18 cellular contexts compared by ENCODE assay signal in genomic region chr1:3429766-3430165, GRCh38. TPM values are rescaled to one million over a fixed set of nuclear protein-coding genes. Genes with fewer than 3 reads are reported as not detected.
DNase-seq lines count a peak whose midpoint lies in the region; ATAC-seq, FAIRE-seq and TF ChIP-seq lines count a peak whose summit lies in the region.
"Had no signal": no experiment of that assay in that cellular context is flagged by ENCODE, and none has a peak within 500 bp of the region (broad histone marks: within the 10 kb centered on the region; RNA-seq: fewer than 3 reads in every experiment).

No MANE protein-coding gene starts in this region.

- no peak overlapping the region for H2BK5ac ChIP-seq in trophoblast cell (ENCODE audit: low read depth, low read length, poor library complexity)

- no peak overlapping the region for H2BK12ac ChIP-seq in trophoblast cell (ENCODE audit: low read length)

- no peak overlapping the region for H3K14ac ChIP-seq in trophoblast cell (ENCODE audit: low read length)

- H4K91ac ChIP-seq in trophoblast cell (ENCODE audit: low read depth, low read length): no peak overlapping the region

- TF ChIP-seq CTCF in right atrium auricular region (IDR thresholded peaks at IDR 0.05): no peak
- no peak for TF ChIP-seq CTCF in kidney (IDR thresholded peaks at IDR 0.05; ENCODE audit: borderline replicate concordance, extremely low read depth, insufficient read depth)

- no peak overlapping the region for H3K27ac ChIP-seq in right cardiac atrium (ENCODE audit: low read length)
- H3K27ac ChIP-seq in right atrium auricular region: no peak overlapping the region
- no peak overlapping the region for H3K27ac ChIP-seq in kidney (ENCODE audit: low read depth in 2 of 2, low read length in 2 of 2)
- H3K27ac ChIP-seq in trophoblast cell (ENCODE audit: low read depth, low read length): no peak overlapping the region

- H3K9me3 ChIP-seq in right cardiac atrium (ENCODE audit: control insufficient read depth, low read length) (no peaks in the 10 kb centered on the region), right atrium auricular region (no peaks in the 10 kb centered on the region), kidney (ENCODE audit: control insufficient read depth in 1 of 2, low read length in 2 of 2) (no peaks in the 10 kb centered on the region), trophoblast cell (ENCODE audit: insufficient read depth, low read depth, low read length) (no peaks in the 10 kb centered on the region)
- H3K9me3 ChIP-seq: HAP-1 had no signal

- peak in 2 of 3 donors; percentile 22 to 50 for DNase-seq in right cardiac atrium
- no peak for DNase-seq in right atrium auricular region (ENCODE audit: low spot score)
- DNase-seq in kidney: peak; percentile 68
- DNase-seq in trophoblast cell: no peak
- DNase-seq in stimulated activated naive CD4-positive, alpha-beta T cell (lab: John Stamatoyannopoulos, UW): no peak
- DNase-seq: C1 segment of cervical spinal cord; Calu3; CD4-positive, alpha-beta memory T cell; COR-L47; DMS53; DMS79 treated with DMSO at 0.1 percent for 48 hours; GF-D8; HFFc6 had no signal

- H3K4me3 ChIP-seq in right cardiac atrium (ENCODE audit: low read length) (no peak overlapping the region), right atrium auricular region (no peak overlapping the region), kidney (ENCODE audit: low read length in 2 of 2) (no peak overlapping the region), trophoblast cell (ENCODE audit: low read depth, low read length) (peak overlapping the region; percentile 31)
- H3K4me3 ChIP-seq: GM23338, HAP-1 had no signal

- ATAC-seq in right cardiac atrium (no peak), GM18867 (IDR thresholded peaks at IDR 0.05; ENCODE audit: unreplicated experiment) (no peak)
- ATAC-seq: GM23338 had no signal

- H2AFZ ChIP-seq in trophoblast cell (ENCODE audit: insufficient read depth, low read length, poor library complexity): no peak overlapping the region
- H2AFZ ChIP-seq: GM23338 had no signal

- H3K4ac ChIP-seq in trophoblast cell (ENCODE audit: low read depth, low read length): no peak overlapping the region

- H3K27me3 ChIP-seq in right cardiac atrium (ENCODE audit: control insufficient read depth, insufficient read depth) (no peaks in the 10 kb centered on the region), right atrium auricular region (no peaks in the 10 kb centered on the region), trophoblast cell (ENCODE audit: insufficient read depth, low read length) (no peaks in the 10 kb centered on the region)

- H4K8ac ChIP-seq in trophoblast cell (ENCODE audit: low read depth, low read length): no peak overlapping the region

- WGBS in right cardiac atrium: 88% methylated on average over 16 of the region's 16 CpGs
- WGBS in trophoblast cell (ENCODE audit: extremely low coverage, insufficient coverage, insufficient read length): no CpG with 5 or more reads among the region's 16 CpGs

- H3K36me3 ChIP-seq in right atrium auricular region (no peaks in the 10 kb centered on the region), kidney (ENCODE audit: control insufficient read depth in 1 of 2, insufficient read depth in 2 of 2, low read length in 2 of 2) (peaks cover 2 to 8% of the 10 kb centered on the region in 2 donors), trophoblast cell (ENCODE audit: control insufficient read depth in 1 of 2, insufficient read depth in 2 of 2, low read length in 2 of 2) (no peaks in the 10 kb centered on the region)
- H3K36me3 ChIP-seq: HAP-1 had no signal

- H3K79me2 ChIP-seq in trophoblast cell (ENCODE audit: control insufficient read depth, insufficient read depth, low read length, poor library complexity): no peaks in the 10 kb centered on the region

- no peak overlapping the region for H3K4me2 ChIP-seq in trophoblast cell (ENCODE audit: low read length)
- H3K4me2 ChIP-seq: GM23338 had no signal

- no peak for FAIRE-seq in kidney (lab: Jason Lieb, UNC)
- FAIRE-seq: GM12892, H54 had no signal

- H3K18ac ChIP-seq in trophoblast cell (ENCODE audit: low read length): no peak overlapping the region

- H3K79me1 ChIP-seq in trophoblast cell (ENCODE audit: low read length): no peaks in the 10 kb centered on the region

- no peak overlapping the region for H2AK5ac ChIP-seq in trophoblast cell (ENCODE audit: low read length)

- intact Hi-C loops in right cardiac atrium (cut with DNase I) (loop anchor here in 2 of 4 donors (5.0 to 10.0 kb wide), 2 partner anchors 417 to 1015 kb away; partner anchors contain the start of gene PEX10 (in 1 of the 2)), kidney (cut with DNase I) (loop anchor here (10.0 kb wide), 1 partner anchor 415 kb away; no protein-coding TSS in a partner anchor)

- no peak overlapping the region for H4K12ac ChIP-seq in trophoblast cell (ENCODE audit: low read depth, low read length)

- no peak overlapping the region for H3K9ac ChIP-seq in kidney (ENCODE audit: low read length in 2 of 2)
- H3K9ac ChIP-seq in trophoblast cell (ENCODE audit: low read length): no peak overlapping the region

- H3K4me1 ChIP-seq in right cardiac atrium (ENCODE audit: control insufficient read depth, insufficient read depth, low read length): no peaks in the 10 kb centered on the region
- H3K4me1 ChIP-seq in right atrium auricular region: peaks cover 0 to 1% of the 10 kb centered on the region in 2 donors
- H3K4me1 ChIP-seq in kidney (ENCODE audit: control insufficient read depth in 1 of 2, insufficient read depth in 1 of 2, low read depth in 1 of 2, low read length in 2 of 2): no peaks in the 10 kb centered on the region
- no peaks in the 10 kb centered on the region for H3K4me1 ChIP-seq in trophoblast cell (ENCODE audit: control insufficient read depth in 1 of 2, insufficient read depth in 2 of 2, low read length in 2 of 2)
- H3K4me1 ChIP-seq: HAP-1 had no signal

- no peak overlapping the region for H2BK120ac ChIP-seq in trophoblast cell (ENCODE audit: insufficient read depth, low read length, poor library complexity)

- H3K23ac ChIP-seq in trophoblast cell (ENCODE audit: low read length): no peak overlapping the region

RNA-seq across cellular contexts. Expression of gene ARHGEF16, which starts 24.7 kb away (rescaled TPM):
- total RNA-seq in right cardiac atrium (1 to 10 TPM in 3 of 4 donors, under 1 TPM in 1; 0.28 to 2.5 (median 1.8) TPM), right atrium auricular region (1 to 10 TPM in 1 of 2 donors, under 1 TPM in 1; 0.22 to 1.5 TPM), kidney (39.3 TPM)
- polyA plus RNA-seq in right cardiac atrium (1.4 TPM), kidney (ENCODE audit: insufficient read depth, low read depth, low replicate concordance) (15.5 TPM)
- polyA plus RNA-seq in trophoblast cell (2013): 6.2 and 6.3 TPM in 2 replicates

Comparison
In these comparisons a context has a peak if more than half of its experiments do, and no peak if none do; other contexts are left out.
1. DNase-seq: peak in right cardiac atrium (2 of 3) and kidney (single experiment); none in right atrium auricular region (single experiment), trophoblast cell (0 of 2) and stimulated activated naive CD4-positive, alpha-beta T cell (0 of 6).
2. RNA of gene ARHGEF16, which starts 24.7 kb away (total RNA-seq): 39.3 TPM in kidney (single experiment); 0.28 to 2.5 TPM in right cardiac atrium and 0.22 to 1.5 TPM in right atrium auricular region; every median in the first group is over 10 times any median in the second.